In genomic region chr12:5333096-5333495, GRCh38 we compare ENCODE assay signal across 16 cellular contexts.
"Had no signal": no experiment of that assay in that cellular context is flagged by ENCODE, and none has a peak within 500 bp of the region (broad histone marks: within the 10 kb centered on the region; RNA-seq: fewer than 3 reads in every experiment).

No MANE protein-coding gene starts in this region.

- H3K36me3 ChIP-seq: tibial artery had no signal

- H3K27me3 ChIP-seq: tibial artery had no signal

- H3K9me3 ChIP-seq: tibial artery had no signal

- H3K4me3 ChIP-seq: tibial artery had no signal

- DNase-seq: activated CD4-positive, alpha-beta T cell treated with anti-CD3 and anti-CD28 coated beads, Interleukin-2, amount 10 ng/mL, durations not matched to agents 7 days and 5 days; activated CD8-positive, alpha-beta memory T cell treated with anti-CD3 and anti-CD28 coated beads, Interleukin-2, amount 10 ng/mL, durations not matched to agents 7 days and 5 days; activated CD8-positive, alpha-beta T cell treated with anti-CD3 and anti-CD28 coated beads for 36 hours; activated gamma-delta T cell; activated naive CD4-positive, alpha-beta T cell treated with anti-CD3 and anti-CD28 coated beads, Interleukin-2, amount 50 U/mL, for 16 hours; activated naive CD8-positive, alpha-beta T cell treated with anti-CD3 and anti-CD28 coated beads, Interleukin-2, amount 50 U/mL, for 24 hours; activated T-cell treated with anti-CD3 and anti-CD28 coated beads for 4 hours; foreskin fibroblast; hippocampal formation; kidney glomerular epithelial cell; naive B cell; stimulated activated CD4-positive, alpha-beta T cell treated with anti-CD3 and anti-CD28 coated beads, Interleukin-12 subunit alpha, Interleukin-12 subunit beta, amount 100 ng/mL, for 4 hours; stimulated activated CD4-positive, alpha-beta T cell treated with anti-CD3 and anti-CD28 coated beads, Interleukin-4, amount 100 ng/mL, for 4 hours; substantia nigra; tibial artery had no signal

- H3K27ac ChIP-seq: tibial artery had no signal

- ATAC-seq: activated CD4-positive, CD25-positive, alpha-beta regulatory T cell treated with anti-CD3 and anti-CD28 coated beads, Interleukin-2, amount 50 U/mL, for 24 hours; activated CD8-positive, alpha-beta memory T cell treated with anti-CD3 and anti-CD28 coated beads, Interleukin-2, amount 10 ng/mL, durations not matched to agents 7 days and 5 days; activated CD8-positive, alpha-beta T cell treated with anti-CD3 and anti-CD28 coated beads for 36 hours; activated naive CD8-positive, alpha-beta T cell treated with anti-CD3 and anti-CD28 coated beads, Interleukin-2, amount 50 U/mL, for 24 hours had no signal
